ENCODE assay signal across 9 cellular contexts in genomic region chr15:64009798-64010241, GRCh38. TPM values are rescaled to one million over a fixed set of nuclear protein-coding genes. Genes with fewer than 3 reads are reported as not detected.
DNase-seq lines count a peak whose midpoint lies in the region; ATAC-seq lines count a peak whose summit lies in the region.
"Had no signal": no experiment of that assay in that cellular context is flagged by ENCODE, and none has a peak within 500 bp of the region (broad histone marks: within the 10 kb centered on the region; RNA-seq: fewer than 3 reads in every experiment).

No MANE protein-coding gene starts in this region.

- H3K4me1 Mint-ChIP-seq in activated T-cell treated with anti-CD3 and anti-CD28 coated beads, Interleukin-2, amount 50 U/mL, for 24 hours (ENCODE audit: low read depth) = peaks cover 54% of the 10 kb centered on the region

- H3K9me3 Mint-ChIP-seq in activated T-cell treated with anti-CD3 and anti-CD28 coated beads, Interleukin-2, amount 50 U/mL, for 24 hours = no peaks in the 10 kb centered on the region
- H3K9me3 Mint-ChIP-seq: brain had no signal

- no peaks in the 10 kb centered on the region for H3K36me3 Mint-ChIP-seq in activated T-cell treated with anti-CD3 and anti-CD28 coated beads, Interleukin-2, amount 50 U/mL, for 24 hours (ENCODE audit: low read depth)
- H3K36me3 Mint-ChIP-seq: brain had no signal

- no peaks in the 10 kb centered on the region for H3K27me3 Mint-ChIP-seq in activated T-cell treated with anti-CD3 and anti-CD28 coated beads, Interleukin-2, amount 50 U/mL, for 24 hours

- peak overlapping the region; percentile 44 for H3K4me3 Mint-ChIP-seq in activated T-cell treated with anti-CD3 and anti-CD28 coated beads, Interleukin-2, amount 50 U/mL, for 24 hours
- H3K4me3 Mint-ChIP-seq: brain had no signal

- DNase-seq in Daoy (ENCODE audit: low read depth) (peak; percentile 79), myocyte (ENCODE audit: low read depth) (peak; percentile 85), C1 segment of cervical spinal cord (lab: John Stamatoyannopoulos, UW) (no peak), AG08396 (ENCODE audit: low spot score) (no peak), AML-193 (lab: John Stamatoyannopoulos, UW) (no peak)
- peak; percentile 54 for DNase-seq in activated T-cell treated with anti-CD3 and anti-CD28 coated beads, Interleukin-2, amount 50 U/mL, for 24 hours

- H3K27ac Mint-ChIP-seq in activated T-cell treated with anti-CD3 and anti-CD28 coated beads, Interleukin-2, amount 50 U/mL, for 24 hours = peak overlapping the region; percentile 93

- peak; percentile 24 for ATAC-seq in HG03558 (IDR thresholded peaks at IDR 0.05; ENCODE audit: extremely low read depth, unreplicated experiment)
- ATAC-seq in GM19023 (IDR thresholded peaks at IDR 0.05; ENCODE audit: unreplicated experiment) = no peak

RNA-seq across cellular contexts. Expression of gene DAPK2, which starts 36.5 kb away (rescaled TPM):
- 1.5 and 1.9 TPM in 2 replicates for total RNA-seq in Daoy (2014; rRNA removed; shearing (Covaris generic))
- total RNA-seq in myocyte = 0.21 and 0.53 TPM in 2 replicates
- 1.6 TPM for polyA plus RNA-seq in myocyte (2012)

Comparison
In these comparisons a context has a peak if more than half of its experiments do, and no peak if none do; other contexts are left out.
1. DNase-seq: peak in Daoy (single experiment), activated T-cell treated with anti-CD3 and anti-CD28 coated beads, Interleukin-2, amount 50 U/mL, for 24 hours (single experiment) and myocyte (single experiment); none in C1 segment of cervical spinal cord (0 of 14), AG08396 (single experiment) and AML-193 (0 of 2).